Comparison of ENCODE assay signal across 32 cellular contexts in the genomic region with DNA sequence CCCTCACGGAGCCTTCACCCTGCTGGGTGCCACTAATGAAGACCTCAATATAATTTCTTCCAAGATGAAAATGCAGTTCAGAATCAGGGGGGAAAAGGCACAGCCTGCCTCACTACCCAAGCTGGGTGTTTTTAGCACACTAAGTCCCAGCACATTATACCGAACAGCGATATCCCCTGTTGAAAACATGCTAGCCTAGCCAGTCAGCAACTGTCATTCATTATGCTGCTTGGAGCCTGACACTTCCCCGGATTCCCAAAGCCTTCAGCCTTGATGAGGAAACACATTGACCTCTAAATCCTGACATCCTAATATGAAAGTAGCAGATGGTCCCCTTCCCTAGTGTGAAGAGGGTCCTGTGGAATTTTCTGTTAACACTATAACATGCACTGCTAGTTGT. TPM values are rescaled to one million over a fixed set of nuclear protein-coding genes. Genes with fewer than 3 reads are reported as not detected.
DNase-seq lines count a peak whose midpoint lies in the region; ATAC-seq, FAIRE-seq and TF ChIP-seq lines count a peak whose summit lies in the region.
"Had no signal": no experiment of that assay in that cellular context is flagged by ENCODE, and none has a peak within 500 bp of the region (broad histone marks: within the 10 kb centered on the region; RNA-seq: fewer than 3 reads in every experiment).

No MANE protein-coding gene starts in this region.

- H3K36me3 ChIP-seq in left ventricle myocardium inferior (no peaks in the 10 kb centered on the region), astrocyte (ENCODE audit: insufficient read depth, low read length) (no peaks in the 10 kb centered on the region)
- H3K36me3 ChIP-seq: breast epithelium, colonic mucosa, uterus had no signal

- 42% methylated on average over 4 of the region's 4 CpGs for WGBS in right cardiac atrium

- no peak for TF ChIP-seq CTCF in left ventricle myocardium inferior (IDR thresholded peaks at IDR 0.05; ENCODE audit: borderline replicate concordance)
- no peak for TF ChIP-seq CTCF in astrocyte (IDR thresholded peaks at IDR 0.05; ENCODE audit: insufficient read depth, low read depth, low read length)
- no peak for TF ChIP-seq CTCF in activated CD8-positive, alpha-beta T cell treated with anti-CD3 and anti-CD28 coated beads for 36 hours (IDR thresholded peaks at IDR 0.05)

- H3K27ac Mint-ChIP-seq in astrocyte (ENCODE audit: unreplicated experiment), result peak overlapping the region; percentile 29
- no peak overlapping the region for H3K27ac Mint-ChIP-seq in naive thymus-derived CD8-positive, alpha-beta T cell
- H3K27ac Mint-ChIP-seq in activated CD8-positive, alpha-beta T cell treated with anti-CD3 and anti-CD28 coated beads for 36 hours, result no peak overlapping the region
- H3K27ac Mint-ChIP-seq: activated T-helper 2 cell treated with anti-CD3 and anti-CD28 coated beads, Interferon-gamma antibody, Interleukin-2, Interleukin-4, amounts not matched to agents 10 μg/mL and 5 μg/mL and 100 μg/mL, durations not matched to agents 14 hours and 24 hours and 36 hours; stimulated activated naive CD8-positive, alpha-beta T cell treated with anti-CD3 and anti-CD28 coated beads, Interleukin-15, amount 100 ng/mL, for 72 hours; T-helper 2 cell treated with Interferon-gamma antibody and Interleukin-4, amounts not matched to agents 5 μg/mL and 100 μg/mL, for 36 hours had no signal

- H3K9ac ChIP-seq in astrocyte (ENCODE audit: low read length), result no peak overlapping the region

- no peaks in the 10 kb centered on the region for H4K20me1 ChIP-seq in astrocyte (ENCODE audit: insufficient read depth, low read length)

- no peaks in the 10 kb centered on the region for H3K9me3 ChIP-seq in left ventricle myocardium inferior (replicated peaks)
- no peaks in the 10 kb centered on the region for H3K9me3 ChIP-seq in astrocyte (ENCODE audit: insufficient read depth, low read depth, low read length)
- no peaks in the 10 kb centered on the region for H3K9me3 ChIP-seq in right cardiac atrium (ENCODE audit: control insufficient read depth, low read length)
- H3K9me3 ChIP-seq: breast epithelium, colonic mucosa, uterus had no signal

- no peaks in the 10 kb centered on the region for H3K79me2 ChIP-seq in astrocyte (ENCODE audit: insufficient read depth, low read length)

- CTCF ChIA-PET in activated CD8-positive, alpha-beta T cell treated with anti-CD3 and anti-CD28 coated beads for 36 hours (lab: Charles Lee), result no interaction called here

- peaks cover 18% of the 10 kb centered on the region for H3K4me1 ChIP-seq in left ventricle myocardium inferior
- no peaks in the 10 kb centered on the region for H3K4me1 ChIP-seq in astrocyte (ENCODE audit: insufficient read depth, low read length)
- H3K4me1 ChIP-seq in right cardiac atrium (ENCODE audit: control insufficient read depth, insufficient read depth, low read length), result no peaks in the 10 kb centered on the region
- H3K4me1 ChIP-seq: breast epithelium, colonic mucosa had no signal

- H3K4me3 ChIP-seq in left ventricle myocardium inferior (no peak overlapping the region), astrocyte (ENCODE audit: insufficient read depth, low read depth, low read length) (no peak overlapping the region), right cardiac atrium (ENCODE audit: low read length) (no peak overlapping the region)
- H3K4me3 ChIP-seq: breast epithelium, colonic mucosa, PC-9, uterus had no signal

- intact Hi-C loops in Right ventricle myocardium inferior (cut with DNase I) (loop anchor here (5.0 kb wide), 1 partner anchor 216 kb away; no protein-coding TSS in a partner anchor), left ventricle myocardium inferior (cut with micrococcal nuclease) (loop anchor here (10.0 kb wide), 1 partner anchor 151 kb away; no protein-coding TSS in a partner anchor), right cardiac atrium (cut with DNase I) (loop anchor here in 2 of 4 donors (10.0 kb wide), 2 partner anchors 151 to 499 kb away; no protein-coding TSS in a partner anchor)
- intact Hi-C loops in activated CD8-positive, alpha-beta T cell treated with anti-CD3 and anti-CD28 coated beads for 36 hours (cut with micrococcal nuclease), result no loop called here

- no peak overlapping the region for H3K27ac ChIP-seq in left ventricle myocardium inferior (replicated peaks)
- H3K27ac ChIP-seq in astrocyte (ENCODE audit: low read depth, low read length), result no peak overlapping the region
- peak overlapping the region; percentile 81 for H3K27ac ChIP-seq in right cardiac atrium (ENCODE audit: low read length)
- H3K27ac ChIP-seq: breast epithelium, colonic mucosa, PC-9, uterus had no signal

- no peaks in the 10 kb centered on the region for H3K4me1 Mint-ChIP-seq in astrocyte (ENCODE audit: low read depth, unreplicated experiment)
- H3K4me1 Mint-ChIP-seq in naive thymus-derived CD8-positive, alpha-beta T cell, result peaks cover 0 to 15% (median 0%) of the 10 kb centered on the region in 4 donors
- no peaks in the 10 kb centered on the region for H3K4me1 Mint-ChIP-seq in activated CD8-positive, alpha-beta T cell treated with anti-CD3 and anti-CD28 coated beads for 36 hours (ENCODE audit: low read depth)
- H3K4me1 Mint-ChIP-seq: stimulated activated naive CD8-positive, alpha-beta T cell treated with anti-CD3 and anti-CD28 coated beads, Interleukin-15, amount 100 ng/mL, for 72 hours had no signal

- DNase-seq in Right ventricle myocardium inferior (ENCODE audit: missing footprints), result no peak
- DNase-seq in left ventricle myocardium inferior, result no peak
- DNase-seq in astrocyte (ENCODE audit: low read depth), result no peak
- DNase-seq in right cardiac atrium, result peak in 1 of 3 donors; percentile 30
- peak; percentile 67 for DNase-seq in retina
- DNase-seq in naive thymus-derived CD8-positive, alpha-beta T cell, result no peak
- DNase-seq in activated CD8-positive, alpha-beta T cell treated with anti-CD3 and anti-CD28 coated beads for 36 hours, result no peak
- no peak for DNase-seq in pons (ENCODE audit: low spot score)
- DNase-seq: 8988T; activated CD4-positive, alpha-beta T cell treated with anti-CD3 and anti-CD28 coated beads for 4 hours; activated CD8-positive, alpha-beta memory T cell treated with anti-CD3 and anti-CD28 coated beads for 24 hours; activated naive CD4-positive, alpha-beta T cell treated with anti-CD3 and anti-CD28 coated beads, Interleukin-2, amount 50 U/mL, for 16 hours; activated T-cell treated with anti-CD3 and anti-CD28 coated beads for 4 hours; amygdala; colonic mucosa; effector memory CD4-positive, alpha-beta T cell; erythroblast; GDM1; naive B cell; NCI-H1048; NCI-H1930; NCI-H2171 treated with DMSO at 0.1 percent for 48 hours; NCI-H510A treated with DMSO at 0.1 percent for 48 hours; PC-9; small intestine; stimulated activated CD4-positive, alpha-beta T cell treated with anti-CD3 and anti-CD28 coated beads, Interleukin-1b, Interleukin-23, amount 100 ng/mL, for 48 hours; stimulated activated naive CD8-positive, alpha-beta T cell treated with anti-CD3 and anti-CD28 coated beads, Interleukin-15, amount 100 ng/mL, for 72 hours; uterus had no signal

- ATAC-seq in Right ventricle myocardium inferior (peak; percentile 60), right cardiac atrium (peak; percentile 62 to 78)
- no peak for ATAC-seq in naive thymus-derived CD8-positive, alpha-beta T cell
- ATAC-seq in activated CD8-positive, alpha-beta T cell treated with anti-CD3 and anti-CD28 coated beads for 36 hours, result no peak
- ATAC-seq: left lobe of liver; stimulated activated naive CD8-positive, alpha-beta T cell treated with anti-CD3 and anti-CD28 coated beads, Interleukin-15, amount 100 ng/mL, for 72 hours had no signal

- H3K4me3 Mint-ChIP-seq in astrocyte (ENCODE audit: unreplicated experiment), result no peak overlapping the region
- H3K4me3 Mint-ChIP-seq in naive thymus-derived CD8-positive, alpha-beta T cell, result no peak overlapping the region
- no peak overlapping the region for H3K4me3 Mint-ChIP-seq in activated CD8-positive, alpha-beta T cell treated with anti-CD3 and anti-CD28 coated beads for 36 hours
- H3K4me3 Mint-ChIP-seq: naive B cell; stimulated activated naive CD8-positive, alpha-beta T cell treated with anti-CD3 and anti-CD28 coated beads, Interleukin-15, amount 100 ng/mL, for 72 hours; T-helper 2 cell treated with Interferon-gamma antibody and Interleukin-4, amounts not matched to agents 5 μg/mL and 100 μg/mL, for 36 hours had no signal

- POLR2A ChIA-PET in naive thymus-derived CD8-positive, alpha-beta T cell (lab: Charles Lee), result no interaction called here
- POLR2A ChIA-PET in activated CD8-positive, alpha-beta T cell treated with anti-CD3 and anti-CD28 coated beads for 36 hours (lab: Charles Lee), result no interaction called here

- H2AFZ ChIP-seq in astrocyte (ENCODE audit: low read depth, low read length), result no peak overlapping the region
- H2AFZ ChIP-seq: PC-9 had no signal

- no peak for FAIRE-seq in astrocyte (lab: Jason Lieb, UNC)
- FAIRE-seq: small intestine had no signal

- peaks cover 1% of the 10 kb centered on the region for H3K36me3 Mint-ChIP-seq in astrocyte (ENCODE audit: low read depth, unreplicated experiment)
- no peaks in the 10 kb centered on the region for H3K36me3 Mint-ChIP-seq in naive thymus-derived CD8-positive, alpha-beta T cell
- no peaks in the 10 kb centered on the region for H3K36me3 Mint-ChIP-seq in activated CD8-positive, alpha-beta T cell treated with anti-CD3 and anti-CD28 coated beads for 36 hours (ENCODE audit: low read depth)
- H3K36me3 Mint-ChIP-seq: naive B cell had no signal

- H3K9me3 Mint-ChIP-seq in astrocyte (ENCODE audit: unreplicated experiment), result no peaks in the 10 kb centered on the region
- H3K9me3 Mint-ChIP-seq in naive thymus-derived CD8-positive, alpha-beta T cell, result no peaks in the 10 kb centered on the region
- no peaks in the 10 kb centered on the region for H3K9me3 Mint-ChIP-seq in activated CD8-positive, alpha-beta T cell treated with anti-CD3 and anti-CD28 coated beads for 36 hours
- H3K9me3 Mint-ChIP-seq: activated T-helper 2 cell treated with anti-CD3 and anti-CD28 coated beads, Interferon-gamma antibody, Interleukin-2, Interleukin-4, amounts not matched to agents 10 μg/mL and 5 μg/mL and 100 μg/mL, durations not matched to agents 14 hours and 24 hours and 36 hours; naive B cell; stimulated activated naive CD8-positive, alpha-beta T cell treated with anti-CD3 and anti-CD28 coated beads, Interleukin-15, amount 100 ng/mL, for 72 hours; T-helper 2 cell treated with Interferon-gamma antibody and Interleukin-4, amounts not matched to agents 5 μg/mL and 100 μg/mL, for 36 hours had no signal

- H3K4me2 ChIP-seq in astrocyte (ENCODE audit: low read length), result no peak overlapping the region
- H3K4me2 ChIP-seq: PC-9 had no signal

- H3K27me3 ChIP-seq in left ventricle myocardium inferior (ENCODE audit: low read depth) (no peaks in the 10 kb centered on the region), astrocyte (ENCODE audit: insufficient read depth, low read length) (no peaks in the 10 kb centered on the region), right cardiac atrium (ENCODE audit: control insufficient read depth, insufficient read depth) (no peaks in the 10 kb centered on the region)
- H3K27me3 ChIP-seq: breast epithelium, colonic mucosa, uterus had no signal

- no peaks in the 10 kb centered on the region for H3K27me3 Mint-ChIP-seq in astrocyte (ENCODE audit: low read depth, unreplicated experiment)
- H3K27me3 Mint-ChIP-seq in naive thymus-derived CD8-positive, alpha-beta T cell, result peaks cover 0 to 8% (median 2%) of the 10 kb centered on the region in 5 donors
- H3K27me3 Mint-ChIP-seq in activated CD8-positive, alpha-beta T cell treated with anti-CD3 and anti-CD28 coated beads for 36 hours, result no peaks in the 10 kb centered on the region
- H3K27me3 Mint-ChIP-seq: stimulated activated naive CD8-positive, alpha-beta T cell treated with anti-CD3 and anti-CD28 coated beads, Interleukin-15, amount 100 ng/mL, for 72 hours had no signal

RNA-seq across cellular contexts. Expression of a gene that starts 55.9 kb away (rescaled TPM):
- 0.46 TPM for total RNA-seq in Right ventricle myocardium inferior
- 0.19 TPM for total RNA-seq in left ventricle myocardium inferior
- 33.1 and 33.8 TPM in 2 replicates for total RNA-seq in astrocyte
- total RNA-seq in right cardiac atrium, result 1 to 10 TPM; 4.1 to 7.3 (median 6.7) TPM
- polyA plus RNA-seq in right cardiac atrium, result 2.1 TPM
- total RNA-seq in naive thymus-derived CD8-positive, alpha-beta T cell, result under 1 TPM; 0.13 to 0.30 TPM
- not detected for polyA plus RNA-seq in naive thymus-derived CD8-positive, alpha-beta T cell
- 1 to 10 TPM; 3.7 to 4.5 TPM for total RNA-seq in activated CD8-positive, alpha-beta T cell treated with anti-CD3 and anti-CD28 coated beads for 36 hours

Comparison
In these comparisons a context has a peak if more than half of its experiments do, and no peak if none do; other contexts are left out.
1. ATAC-seq: peak in Right ventricle myocardium inferior (single experiment) and right cardiac atrium (2 of 2); none in naive thymus-derived CD8-positive, alpha-beta T cell (0 of 2) and activated CD8-positive, alpha-beta T cell treated with anti-CD3 and anti-CD28 coated beads for 36 hours (single experiment).